17 cellular contexts compared by ENCODE assay signal in the genomic region with DNA sequence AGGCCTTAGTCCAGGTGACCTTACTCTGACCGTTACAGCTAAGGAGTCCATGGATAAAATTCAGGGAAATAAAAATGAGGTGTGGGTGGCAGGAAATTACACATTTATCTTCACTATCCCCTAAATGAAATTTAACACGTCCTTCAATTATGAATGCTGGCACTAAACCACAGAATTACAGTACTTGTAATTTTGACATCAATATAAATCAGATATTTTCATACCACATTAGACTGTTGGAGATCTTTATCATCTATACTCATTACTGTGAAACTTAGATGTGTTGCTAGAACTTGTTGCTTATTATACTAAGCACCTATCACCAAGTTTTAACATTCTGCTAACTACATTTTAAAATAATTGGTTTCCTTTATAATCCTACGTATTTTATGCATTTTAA. TPM values are rescaled to one million over a fixed set of nuclear protein-coding genes. Genes with fewer than 3 reads are reported as not detected.
DNase-seq lines count a peak whose midpoint lies in the region; ATAC-seq, FAIRE-seq and TF ChIP-seq lines count a peak whose summit lies in the region.
"Had no signal": no experiment of that assay in that cellular context is flagged by ENCODE, and none has a peak within 500 bp of the region (broad histone marks: within the 10 kb centered on the region; RNA-seq: fewer than 3 reads in every experiment).

No MANE protein-coding gene starts in this region.

- POLR2A ChIA-PET in HEK293 (lab: Yijun Ruan, JAX), result no interaction called here
- POLR2A ChIA-PET in PC-3 (lab: Charles Lee; ENCODE audit: unreplicated experiment), result no interaction called here
- POLR2A ChIA-PET in WTC11 (lab: Charles Lee), result interaction anchor here (1.4 kb wide), 1 partner anchor 10 kb away, joined by 3 read pairs; no protein-coding TSS in a partner anchor
- POLR2A ChIA-PET in activated CD4-positive, alpha-beta T cell treated with anti-CD3 and anti-CD28 coated beads, Interleukin-2, amount 10 ng/mL, durations not matched to agents 7 days and 5 days (lab: Charles Lee), result no interaction called here

- H3K4me1 ChIP-seq in HEK293 (ENCODE audit: control insufficient read depth, insufficient read depth, low read length) (peaks cover 29% of the 10 kb centered on the region), PC-3 (ENCODE audit: insufficient read depth, low read length) (peaks cover 25% of the 10 kb centered on the region), esophagus squamous epithelium (peaks cover 0 to 26% (median 0%) of the 10 kb centered on the region in 3 donors)

- H3K4me3 ChIP-seq in HEK293 (ENCODE audit: low read depth, low read length) (no peak overlapping the region), PC-3 (ENCODE audit: low read length) (no peak overlapping the region), esophagus squamous epithelium (no peak overlapping the region)
- H3K4me3 ChIP-seq: GM12878 had no signal

- H3K36me3 ChIP-seq in HEK293 (ENCODE audit: control insufficient read depth in 2 of 2, insufficient read depth in 1 of 2, low read length in 2 of 2) (peaks cover 6 to 17% of the 10 kb centered on the region in 2 experiments), PC-3 (ENCODE audit: low read depth, low read length) (no peaks in the 10 kb centered on the region), esophagus squamous epithelium (no peaks in the 10 kb centered on the region)

- ATAC-seq in PC-3, result no peak
- no peak for ATAC-seq in WTC11
- ATAC-seq in natural killer cell treated with Interleukin-12 subunit alpha and Interleukin-12 subunit beta and Interleukin-15 and Interleukin-18, amount 100 ng/mL, for 72 hours, result no peak

- 58 to 79% methylated on average over 3 of the region's 3 CpGs for WGBS in esophagus squamous epithelium, 2 donors

- no peak overlapping the region for H3K9ac ChIP-seq in PC-3 (ENCODE audit: low read length)

- H3K27ac Mint-ChIP-seq in WTC11, result peak overlapping the region; percentile 54; the same call in 1 of the 2 replicates
- no peak overlapping the region for H3K27ac Mint-ChIP-seq in activated CD4-positive, alpha-beta T cell treated with anti-CD3 and anti-CD28 coated beads, Interleukin-2, amount 10 ng/mL, durations not matched to agents 7 days and 5 days
- no peak overlapping the region for H3K27ac Mint-ChIP-seq in natural killer cell treated with Interleukin-12 subunit alpha and Interleukin-12 subunit beta and Interleukin-15 and Interleukin-18, amount 100 ng/mL, for 72 hours
- H3K27ac Mint-ChIP-seq: CD4-positive, alpha-beta memory T cell had no signal

- TF ChIP-seq CTCF in HEK293 (tag by site-specific recombination; IDR thresholded peaks at IDR 0.05) (no peak), PC-3 (conservative IDR thresholded peaks at IDR 0.05; ENCODE audit: low read depth, low read length) (no peak), WTC11 (IDR thresholded peaks at IDR 0.05) (no peak), esophagus squamous epithelium (IDR thresholded peaks at IDR 0.05) (no peak)

- peaks cover 27% of the 10 kb centered on the region for H3K36me3 Mint-ChIP-seq in WTC11
- no peaks in the 10 kb centered on the region for H3K36me3 Mint-ChIP-seq in activated CD4-positive, alpha-beta T cell treated with anti-CD3 and anti-CD28 coated beads, Interleukin-2, amount 10 ng/mL, durations not matched to agents 7 days and 5 days (ENCODE audit: low read depth)
- H3K36me3 Mint-ChIP-seq in natural killer cell treated with Interleukin-12 subunit alpha and Interleukin-12 subunit beta and Interleukin-15 and Interleukin-18, amount 100 ng/mL, for 72 hours, result no peaks in the 10 kb centered on the region
- H3K36me3 Mint-ChIP-seq: CD4-positive, alpha-beta memory T cell had no signal

- no peaks in the 10 kb centered on the region; the same call in 1 of the 2 replicates for H3K9me3 Mint-ChIP-seq in WTC11
- H3K9me3 Mint-ChIP-seq in activated CD4-positive, alpha-beta T cell treated with anti-CD3 and anti-CD28 coated beads, Interleukin-2, amount 10 ng/mL, durations not matched to agents 7 days and 5 days, result no peaks in the 10 kb centered on the region
- no peaks in the 10 kb centered on the region for H3K9me3 Mint-ChIP-seq in natural killer cell treated with Interleukin-12 subunit alpha and Interleukin-12 subunit beta and Interleukin-15 and Interleukin-18, amount 100 ng/mL, for 72 hours
- H3K9me3 Mint-ChIP-seq: CD4-positive, alpha-beta memory T cell; H9 had no signal

- no peak overlapping the region for H3K4me3 Mint-ChIP-seq in WTC11
- H3K4me3 Mint-ChIP-seq in activated CD4-positive, alpha-beta T cell treated with anti-CD3 and anti-CD28 coated beads, Interleukin-2, amount 10 ng/mL, durations not matched to agents 7 days and 5 days, result no peak overlapping the region
- H3K4me3 Mint-ChIP-seq in natural killer cell treated with Interleukin-12 subunit alpha and Interleukin-12 subunit beta and Interleukin-15 and Interleukin-18, amount 100 ng/mL, for 72 hours, result no peak overlapping the region
- H3K4me3 Mint-ChIP-seq: CD4-positive, alpha-beta memory T cell had no signal

- H3K4me1 Mint-ChIP-seq in WTC11, result peaks cover 62% of the 10 kb centered on the region
- H3K4me1 Mint-ChIP-seq in activated CD4-positive, alpha-beta T cell treated with anti-CD3 and anti-CD28 coated beads, Interleukin-2, amount 10 ng/mL, durations not matched to agents 7 days and 5 days, result peaks cover 3% of the 10 kb centered on the region
- no peaks in the 10 kb centered on the region for H3K4me1 Mint-ChIP-seq in natural killer cell treated with Interleukin-12 subunit alpha and Interleukin-12 subunit beta and Interleukin-15 and Interleukin-18, amount 100 ng/mL, for 72 hours (ENCODE audit: low read depth in 2 of 2)

- no peak for TF ChIP-seq POLR2A in esophagus squamous epithelium (IDR thresholded peaks at IDR 0.05)

- H3K27ac ChIP-seq in HEK293 (ENCODE audit: extremely low read depth, low read depth, low read length) (peak overlapping the region; percentile 17; the same call in 1 of the 2 replicates), PC-3 (ENCODE audit: low read length) (no peak overlapping the region), esophagus squamous epithelium (peak overlapping the region in 3 of 4 donors; percentile 26 to 80 (median 68))
- H3K27ac ChIP-seq: C4-2B had no signal

- CTCF ChIA-PET in HEK293 (lab: Yijun Ruan, JAX), result no interaction called here
- CTCF ChIA-PET in PC-3 (lab: Charles Lee), result no interaction called here
- CTCF ChIA-PET in WTC11 (lab: Charles Lee), result no interaction called here
- CTCF ChIA-PET in activated CD4-positive, alpha-beta T cell treated with anti-CD3 and anti-CD28 coated beads, Interleukin-2, amount 10 ng/mL, durations not matched to agents 7 days and 5 days (lab: Charles Lee), result interaction anchor here (1.1 to 1.4 kb wide), 2 partner anchors 17 to 30 kb away, joined by 3 read pairs; no protein-coding TSS in a partner anchor

- DNase-seq in PC-3, result no peak
- no peak for DNase-seq in WTC11 (ENCODE audit: low spot score)
- DNase-seq in esophagus squamous epithelium (lab: John Stamatoyannopoulos, UW), result no peak
- no peak for DNase-seq in frontal cortex (ENCODE audit: low spot score in 2 of 2)
- no peak for DNase-seq in activated CD4-positive, alpha-beta T cell treated with anti-CD3 and anti-CD28 coated beads, Interleukin-2, amount 10 ng/mL, durations not matched to agents 7 days and 5 days
- DNase-seq in natural killer cell treated with Interleukin-12 subunit alpha and Interleukin-12 subunit beta and Interleukin-15 and Interleukin-18, amount 100 ng/mL, for 72 hours (ENCODE audit: low spot score), result no peak
- DNase-seq in kidney glomerular epithelial cell (lab: John Stamatoyannopoulos, UW), result no peak
- DNase-seq: BE2C; CD4-positive, alpha-beta memory T cell; DMS79; GOT3; H9 had no signal

- H2AFZ ChIP-seq in PC-3 (ENCODE audit: low read length), result no peak overlapping the region

- H4K20me1 ChIP-seq in PC-3 (ENCODE audit: low read length), result no peaks in the 10 kb centered on the region

- no peaks in the 10 kb centered on the region for H3K9me2 ChIP-seq in PC-3 (replicated peaks; ENCODE audit: low read length)

- no peaks in the 10 kb centered on the region for H3K27me3 Mint-ChIP-seq in WTC11 (ENCODE audit: low read depth)
- peaks cover 2% of the 10 kb centered on the region for H3K27me3 Mint-ChIP-seq in activated CD4-positive, alpha-beta T cell treated with anti-CD3 and anti-CD28 coated beads, Interleukin-2, amount 10 ng/mL, durations not matched to agents 7 days and 5 days
- H3K27me3 Mint-ChIP-seq in natural killer cell treated with Interleukin-12 subunit alpha and Interleukin-12 subunit beta and Interleukin-15 and Interleukin-18, amount 100 ng/mL, for 72 hours, result peaks cover 6 to 17% of the 10 kb centered on the region in 2 donors

- peaks cover 7% of the 10 kb centered on the region for H3F3A ChIP-seq in PC-3 (ENCODE audit: low read length, unreplicated experiment)

- no peaks in the 10 kb centered on the region for H3K79me2 ChIP-seq in PC-3 (ENCODE audit: low read length)

- BruUV-seq in PC-3 (replicated peaks; lab: Mats Ljungman, UMichigan), result no TSS peak

- no peak for FAIRE-seq in frontal cortex (lab: Jason Lieb, UNC)
- FAIRE-seq: A204.1, GM12878, GM18507 had no signal

- H3K27me3 ChIP-seq in PC-3 (ENCODE audit: low read length) (no peaks in the 10 kb centered on the region), esophagus squamous epithelium (peaks cover 0 to 4% (median 0%) of the 10 kb centered on the region in 4 donors)
- H3K27me3 ChIP-seq: BE2C had no signal

- intact Hi-C loops in PC-3 (cut with micrococcal nuclease) (loop anchor here (2.0 kb wide), 1 partner anchor 62 kb away; no protein-coding TSS in a partner anchor), esophagus squamous epithelium (cut with DNase I) (no loop called here)

- H3K9me3 ChIP-seq in HEK293 (ENCODE audit: control insufficient read depth, insufficient read depth, low read depth, low read length) (no peaks in the 10 kb centered on the region), PC-3 (ENCODE audit: low read length) (no peaks in the 10 kb centered on the region), esophagus squamous epithelium (no peaks in the 10 kb centered on the region)
- H3K9me3 ChIP-seq: BE2C had no signal

- peak overlapping the region; percentile 71; the same call in 1 of the 2 replicates for H3K4me2 ChIP-seq in PC-3 (ENCODE audit: low read length)

TF ChIP-seq in HEK293, 187 proteins besides CTCF, POLR2A, EP300 and RAD21 (continues in another document):
- peak; percentile 51; the same call in 1 of the 2 replicates for TF ChIP-seq OSR2 (tag by site-specific recombination; IDR thresholded peaks at IDR 0.05)

RNA-seq across cellular contexts. Expression of gene IGF2BP3, which starts 51.1 kb away (rescaled TPM):
- total RNA-seq in PC-3 (2014; rRNA removed) (8.9 and 11.7 TPM in 2 replicates), WTC11 (2021) (129 to 165 TPM (median 164 TPM) in 3 replicates), esophagus squamous epithelium (1 to 10 TPM; 1.3 to 9.3 (median 7.2) TPM), frontal cortex (81.5 TPM)
- total RNA-seq in activated CD4-positive, alpha-beta T cell treated with anti-CD3 and anti-CD28 coated beads, Interleukin-2, amount 10 ng/mL, durations not matched to agents 7 days and 5 days, result 1 to 10 TPM in 1 of 2 experiments, under 1 TPM in 1; 0.50 to 1.2 TPM
- under 1 TPM; 0.31 to 0.95 TPM for total RNA-seq in natural killer cell treated with Interleukin-12 subunit alpha and Interleukin-12 subunit beta and Interleukin-15 and Interleukin-18, amount 100 ng/mL, for 72 hours
- total RNA-seq: CD4-positive, alpha-beta memory T cell had no signal
